In genomic region chr5:174533771-174534221, GRCh38 we compare ENCODE assay signal across 1 cellular context.
TF ChIP-seq lines count a peak whose summit lies in the region.

No MANE protein-coding gene starts in this region.

TF ChIP-seq in HEK293, 187 proteins besides CTCF, POLR2A, EP300 and RAD21 (continued from another document and continues in another):
- TF ChIP-seq ZNF280D (tag by site-specific recombination; IDR thresholded peaks at IDR 0.05), result no peak
- TF ChIP-seq ZNF514 (tag by site-specific recombination; IDR thresholded peaks at IDR 0.05), result no peak
- TF ChIP-seq ZNF561 (tag by site-specific recombination; IDR thresholded peaks at IDR 0.05; ENCODE audit: borderline replicate concordance), result no peak
- TF ChIP-seq ZNF274 (IDR thresholded peaks at IDR 0.05; ENCODE audit: low read length), result no peak
- no peak for TF ChIP-seq ZNF274 (tag by site-specific recombination; IDR thresholded peaks at IDR 0.05; ENCODE audit: borderline replicate concordance)
- no peak for TF ChIP-seq REPIN1 (tag by site-specific recombination; IDR thresholded peaks at IDR 0.05; ENCODE audit: low read depth)
- no peak for TF ChIP-seq ZNF266 (tag by site-specific recombination; IDR thresholded peaks at IDR 0.05; ENCODE audit: low read depth)
- TF ChIP-seq ZNF610 (tag by site-specific recombination; IDR thresholded peaks at IDR 0.05; ENCODE audit: borderline replicate concordance), result no peak
- no peak for TF ChIP-seq ZNF596 (tag by site-specific recombination; IDR thresholded peaks at IDR 0.05)
- no peak for TF ChIP-seq ZNF148 (tag by site-specific recombination; IDR thresholded peaks at IDR 0.05; ENCODE audit: borderline replicate concordance)
- no peak for TF ChIP-seq ZNF623 (tag by site-specific recombination; IDR thresholded peaks at IDR 0.05)
- no peak for TF ChIP-seq ZNF571 (tag by site-specific recombination; IDR thresholded peaks at IDR 0.05)
- no peak for TF ChIP-seq ZSCAN4 (tag by site-specific recombination; IDR thresholded peaks at IDR 0.05)
- no peak for TF ChIP-seq ZBTB20 (tag by site-specific recombination; IDR thresholded peaks at IDR 0.05)
- TF ChIP-seq ZNF670 (tag by site-specific recombination; IDR thresholded peaks at IDR 0.05; ENCODE audit: low read depth), result no peak
- no peak for TF ChIP-seq YY1 (tag by site-specific recombination; IDR thresholded peaks at IDR 0.05)
- TF ChIP-seq ZSCAN5A (tag by site-specific recombination; IDR thresholded peaks at IDR 0.05), result no peak
- TF ChIP-seq ZNF324 (tag by site-specific recombination; IDR thresholded peaks at IDR 0.05), result peak; percentile 52; the same call in 1 of the 2 replicates
- no peak for TF ChIP-seq MZF1 (tag by site-specific recombination; IDR thresholded peaks at IDR 0.05; ENCODE audit: borderline replicate concordance)
- no peak for TF ChIP-seq ZNF626 (tag by site-specific recombination; IDR thresholded peaks at IDR 0.05)
- no peak for TF ChIP-seq ZBTB10 (tag by site-specific recombination; IDR thresholded peaks at IDR 0.05)
- no peak for TF ChIP-seq ZNF777 (tag by site-specific recombination; IDR thresholded peaks at IDR 0.05; ENCODE audit: borderline replicate concordance)
- no peak for TF ChIP-seq SALL2 (tag by site-specific recombination; IDR thresholded peaks at IDR 0.05; ENCODE audit: borderline replicate concordance)
- TF ChIP-seq ZNF664 (tag by site-specific recombination; IDR thresholded peaks at IDR 0.05), result no peak
- no peak for TF ChIP-seq ZFP41 (tag by site-specific recombination; IDR thresholded peaks at IDR 0.05; ENCODE audit: borderline replicate concordance)
- no peak for TF ChIP-seq ZFHX2 (tag by site-specific recombination; conservative IDR thresholded peaks at IDR 0.05)
- TF ChIP-seq ZNF132 (tag by site-specific recombination; IDR thresholded peaks at IDR 0.05; ENCODE audit: borderline replicate concordance), result no peak
- no peak for TF ChIP-seq ZNF19 (tag by site-specific recombination; IDR thresholded peaks at IDR 0.05; ENCODE audit: low read depth)
- no peak for TF ChIP-seq ZBTB7A (tag by site-specific recombination; IDR thresholded peaks at IDR 0.05; ENCODE audit: low read depth)
- no peak for TF ChIP-seq ZFP3 (tag by site-specific recombination; IDR thresholded peaks at IDR 0.05; ENCODE audit: low read depth)
- TF ChIP-seq ZNF391 (tag by site-specific recombination; IDR thresholded peaks at IDR 0.05; ENCODE audit: borderline replicate concordance, low read depth), result no peak
- no peak for TF ChIP-seq ZNF362 (tag by site-specific recombination; IDR thresholded peaks at IDR 0.05)
- no peak for TF ChIP-seq ZNF580 (tag by site-specific recombination; IDR thresholded peaks at IDR 0.05)
- TF ChIP-seq ZNF785 (tag by site-specific recombination; IDR thresholded peaks at IDR 0.05), result no peak
- TF ChIP-seq ZNF510 (tag by site-specific recombination; IDR thresholded peaks at IDR 0.05; ENCODE audit: insufficient replicate concordance), result no peak
- TF ChIP-seq ZBTB21 (tag by site-specific recombination; IDR thresholded peaks at IDR 0.05), result peak; percentile 78
- no peak for TF ChIP-seq ZFP37 (tag by site-specific recombination; IDR thresholded peaks at IDR 0.05)
- no peak for TF ChIP-seq ZNF529 (tag by site-specific recombination; IDR thresholded peaks at IDR 0.05; ENCODE audit: insufficient replicate concordance)
- TF ChIP-seq ZNF521 (tag by site-specific recombination; IDR thresholded peaks at IDR 0.05), result no peak
- no peak for TF ChIP-seq ZNF157 (tag by site-specific recombination; IDR thresholded peaks at IDR 0.05)
- TF ChIP-seq ZNF280C (tag by site-specific recombination; IDR thresholded peaks at IDR 0.05), result no peak
- TF ChIP-seq IKZF3 (tag by site-specific recombination; IDR thresholded peaks at IDR 0.05), result 0 out of 2 replicates have a peak, but pooled peaks have one; percentile 5
- TF ChIP-seq ZNF16 (tag by site-specific recombination; IDR thresholded peaks at IDR 0.05; ENCODE audit: low read depth), result no peak
- TF ChIP-seq ZNF654 (tag by site-specific recombination; IDR thresholded peaks at IDR 0.05; ENCODE audit: low read depth), result peak; percentile 6; the same call in 1 of the 2 replicates
- TF ChIP-seq ZNF473 (tag by site-specific recombination; IDR thresholded peaks at IDR 0.05), result no peak
- no peak for TF ChIP-seq ZNF239 (tag by site-specific recombination; IDR thresholded peaks at IDR 0.05)
- TF ChIP-seq ELK4 (IDR thresholded peaks at IDR 0.05; ENCODE audit: borderline replicate concordance, low read depth, low read length), result no peak
- no peak; the same call in 1 of the 2 replicates for TF ChIP-seq MYNN (tag by site-specific recombination; IDR thresholded peaks at IDR 0.05; ENCODE audit: borderline replicate concordance)
- TF ChIP-seq ZNF677 (tag by site-specific recombination; IDR thresholded peaks at IDR 0.05), result no peak
- TF ChIP-seq KLF16 (tag by site-specific recombination; IDR thresholded peaks at IDR 0.05), result no peak
